In the genomic region with DNA sequence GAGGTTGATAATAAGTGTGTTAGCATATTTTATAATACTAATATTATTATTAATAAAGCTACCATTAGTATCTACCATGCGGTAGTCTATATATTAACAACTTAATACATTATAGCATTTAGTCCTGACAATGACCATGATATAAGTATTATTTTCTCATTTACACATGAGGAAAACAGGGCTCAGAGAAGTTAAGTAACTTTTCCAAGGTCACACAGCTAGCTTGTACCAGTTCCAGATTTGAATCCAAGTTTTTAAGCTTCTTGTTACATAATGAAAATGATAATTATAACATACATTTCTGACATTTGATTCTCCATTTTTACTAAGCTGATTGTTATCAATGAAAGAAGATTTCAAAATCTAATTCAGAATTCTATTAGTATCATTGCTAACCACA, we compare ENCODE assay signal across 39 cellular contexts.
"Had no signal": no experiment of that assay in that cellular context is flagged by ENCODE, and none has a peak within 500 bp of the region (broad histone marks: within the 10 kb centered on the region; RNA-seq: fewer than 3 reads in every experiment).

No MANE protein-coding gene starts in this region.

- ATAC-seq: activated naive CD4-positive, alpha-beta T cell treated with anti-CD3 and anti-CD28 coated beads, Interleukin-2, amount 50 U/mL, for 72 hours; activated naive CD8-positive, alpha-beta T cell treated with anti-CD3 and anti-CD28 coated beads, Interleukin-2, amount 50 U/mL, for 24 hours; activated T-cell treated with anti-CD3 and anti-CD28 coated beads, Interleukin-2, amount 50 U/mL, for 4 hours; activated T-cell treated with anti-CD3 and anti-CD28 coated beads, Interleukin-2, amount 50 U/mL, for 72 hours; activated T-helper 17 cell treated with anti-CD3 and anti-CD28 coated beads, Interleukin-2, amount 50 U/mL, for 72 hours; body of pancreas had no signal

- H3K9me3 Mint-ChIP-seq: activated naive CD4-positive, alpha-beta T cell treated with anti-CD3 and anti-CD28 coated beads for 36 hours; activated naive CD4-positive, alpha-beta T cell treated with anti-CD3 and anti-CD28 coated beads, Interleukin-2, amount 10 ng/mL, durations not matched to agents 7 days and 5 days; activated naive CD4-positive, alpha-beta T cell treated with anti-CD3 and anti-CD28 coated beads, Interleukin-2, amount 50 U/mL, for 24 hours; activated naive CD4-positive, alpha-beta T cell treated with anti-CD3 and anti-CD28 coated beads, Interleukin-2, amount 50 U/mL, for 72 hours; activated naive CD8-positive, alpha-beta T cell treated with anti-CD3 and anti-CD28 coated beads for 36 hours; activated naive CD8-positive, alpha-beta T cell treated with anti-CD3 and anti-CD28 coated beads, Interleukin-2, amount 10 ng/mL, durations not matched to agents 7 days and 5 days; activated naive CD8-positive, alpha-beta T cell treated with anti-CD3 and anti-CD28 coated beads, Interleukin-2, amount 50 U/mL, for 24 hours; activated T-cell treated with anti-CD3 and anti-CD28 coated beads, Interleukin-2, amount 50 U/mL, for 24 hours; activated T-cell treated with anti-CD3 and anti-CD28 coated beads, Interleukin-2, amount 50 U/mL, for 4 hours; activated T-cell treated with anti-CD3 and anti-CD28 coated beads, Interleukin-2, amount 50 U/mL, for 72 hours; activated T-helper 1 cell treated with anti-CD3 and anti-CD28 coated beads, Interleukin-12 subunit alpha, Interleukin-12 subunit beta, Interleukin-2, Interleukin-4 antibody, amounts not matched to agents 30 ng/mL and 10 ng/mL and 1 ng/mL, durations not matched to agents 14 hours and 24 hours and 36 hours; activated T-helper 17 cell treated with anti-CD3 and anti-CD28 coated beads, Interleukin-2, amount 50 U/mL, for 72 hours; activated T-helper 2 cell treated with anti-CD3 and anti-CD28 coated beads, Interferon-gamma antibody, Interleukin-2, Interleukin-4, amounts not matched to agents 10 μg/mL and 5 μg/mL and 100 μg/mL, durations not matched to agents 14 hours and 24 hours and 36 hours; brain; central memory CD8-positive, alpha-beta T cell had no signal

- H3K4me1 ChIP-seq: adrenal gland, ascending aorta, body of pancreas had no signal

- H3K27me3 Mint-ChIP-seq: activated naive CD4-positive, alpha-beta T cell treated with anti-CD3 and anti-CD28 coated beads, Interleukin-2, amount 10 ng/mL, durations not matched to agents 7 days and 5 days; brain had no signal

- H3K4me3 Mint-ChIP-seq: activated naive CD4-positive, alpha-beta T cell treated with anti-CD3 and anti-CD28 coated beads for 36 hours; activated naive CD4-positive, alpha-beta T cell treated with anti-CD3 and anti-CD28 coated beads, Interleukin-2, amount 10 ng/mL, durations not matched to agents 7 days and 5 days; activated naive CD4-positive, alpha-beta T cell treated with anti-CD3 and anti-CD28 coated beads, Interleukin-2, amount 50 U/mL, for 24 hours; activated naive CD8-positive, alpha-beta T cell; activated naive CD8-positive, alpha-beta T cell treated with anti-CD3 and anti-CD28 coated beads for 36 hours; activated naive CD8-positive, alpha-beta T cell treated with anti-CD3 and anti-CD28 coated beads, Interleukin-2, amount 10 ng/mL, durations not matched to agents 7 days and 5 days; activated naive CD8-positive, alpha-beta T cell treated with anti-CD3 and anti-CD28 coated beads, Interleukin-2, amount 50 U/mL, for 24 hours; activated T-cell treated with anti-CD3 and anti-CD28 coated beads, Interleukin-2, amount 50 U/mL, for 24 hours; activated T-cell treated with anti-CD3 and anti-CD28 coated beads, Interleukin-2, amount 50 U/mL, for 4 hours; activated T-cell treated with anti-CD3 and anti-CD28 coated beads, Interleukin-2, amount 50 U/mL, for 72 hours; activated T-helper 1 cell treated with anti-CD3 and anti-CD28 coated beads, Interleukin-12 subunit alpha, Interleukin-12 subunit beta, Interleukin-2, Interleukin-4 antibody, amounts not matched to agents 30 ng/mL and 10 ng/mL and 1 ng/mL, durations not matched to agents 14 hours and 24 hours and 36 hours; activated T-helper 17 cell treated with anti-CD3 and anti-CD28 coated beads, Interleukin-2, amount 50 U/mL, for 72 hours; brain; central memory CD8-positive, alpha-beta T cell had no signal

- H3K36me3 Mint-ChIP-seq: activated naive CD4-positive, alpha-beta T cell treated with anti-CD3 and anti-CD28 coated beads, Interleukin-2, amount 10 ng/mL, durations not matched to agents 7 days and 5 days; activated naive CD4-positive, alpha-beta T cell treated with anti-CD3 and anti-CD28 coated beads, Interleukin-2, amount 50 U/mL, for 24 hours; activated naive CD4-positive, alpha-beta T cell treated with anti-CD3 and anti-CD28 coated beads, Interleukin-2, amount 50 U/mL, for 72 hours; activated naive CD8-positive, alpha-beta T cell; activated naive CD8-positive, alpha-beta T cell treated with anti-CD3 and anti-CD28 coated beads for 36 hours; activated naive CD8-positive, alpha-beta T cell treated with anti-CD3 and anti-CD28 coated beads, Interleukin-2, amount 10 ng/mL, durations not matched to agents 7 days and 5 days; brain had no signal

- FAIRE-seq: astrocyte, bronchial epithelial cell, colon had no signal

- H3K36me3 ChIP-seq: adrenal gland, ascending aorta, brain microvascular endothelial cell, cardiac muscle cell had no signal

- H3K9me3 ChIP-seq: adrenal gland, ascending aorta, body of pancreas had no signal

- H3K27ac ChIP-seq: adrenal gland, ascending aorta, body of pancreas, brain microvascular endothelial cell, cardiac muscle cell had no signal

- H3K27ac Mint-ChIP-seq: activated naive CD4-positive, alpha-beta T cell treated with anti-CD3 and anti-CD28 coated beads for 36 hours; activated naive CD4-positive, alpha-beta T cell treated with anti-CD3 and anti-CD28 coated beads, Interleukin-2, amount 10 ng/mL, durations not matched to agents 7 days and 5 days; activated naive CD4-positive, alpha-beta T cell treated with anti-CD3 and anti-CD28 coated beads, Interleukin-2, amount 50 U/mL, for 24 hours; activated naive CD4-positive, alpha-beta T cell treated with anti-CD3 and anti-CD28 coated beads, Interleukin-2, amount 50 U/mL, for 72 hours; activated naive CD8-positive, alpha-beta T cell; activated naive CD8-positive, alpha-beta T cell treated with anti-CD3 and anti-CD28 coated beads for 36 hours; activated naive CD8-positive, alpha-beta T cell treated with anti-CD3 and anti-CD28 coated beads, Interleukin-2, amount 10 ng/mL, durations not matched to agents 7 days and 5 days; activated naive CD8-positive, alpha-beta T cell treated with anti-CD3 and anti-CD28 coated beads, Interleukin-2, amount 50 U/mL, for 24 hours; activated T-cell treated with anti-CD3 and anti-CD28 coated beads, Interleukin-2, amount 50 U/mL, for 24 hours; activated T-cell treated with anti-CD3 and anti-CD28 coated beads, Interleukin-2, amount 50 U/mL, for 72 hours; activated T-helper 1 cell treated with anti-CD3 and anti-CD28 coated beads, Interleukin-12 subunit alpha, Interleukin-12 subunit beta, Interleukin-2, Interleukin-4 antibody, amounts not matched to agents 30 ng/mL and 10 ng/mL and 1 ng/mL, durations not matched to agents 14 hours and 24 hours and 36 hours; activated T-helper 17 cell treated with anti-CD3 and anti-CD28 coated beads, Interleukin-2, amount 50 U/mL, for 72 hours; activated T-helper 2 cell treated with anti-CD3 and anti-CD28 coated beads, Interferon-gamma antibody, Interleukin-2, Interleukin-4, amounts not matched to agents 10 μg/mL and 5 μg/mL and 100 μg/mL, durations not matched to agents 14 hours and 24 hours and 36 hours; brain had no signal

- H3K4me1 Mint-ChIP-seq: activated naive CD4-positive, alpha-beta T cell treated with anti-CD3 and anti-CD28 coated beads, Interleukin-2, amount 10 ng/mL, durations not matched to agents 7 days and 5 days; activated naive CD4-positive, alpha-beta T cell treated with anti-CD3 and anti-CD28 coated beads, Interleukin-2, amount 50 U/mL, for 24 hours; activated naive CD8-positive, alpha-beta T cell treated with anti-CD3 and anti-CD28 coated beads for 36 hours; activated naive CD8-positive, alpha-beta T cell treated with anti-CD3 and anti-CD28 coated beads, Interleukin-2, amount 50 U/mL, for 24 hours; activated T-helper 17 cell treated with anti-CD3 and anti-CD28 coated beads, Interleukin-2, amount 50 U/mL, for 72 hours; central memory CD8-positive, alpha-beta T cell had no signal

- DNase-seq: activated effector memory CD4-positive, alpha-beta T cell treated with anti-CD3 and anti-CD28 coated beads, Interleukin-2, amount 50 U/mL, for 16 hours; activated effector memory CD4-positive, alpha-beta T cell treated with Interleukin-2 at 50 U/mL for 16 hours; activated gamma-delta T cell; activated gamma-delta T cell treated with Interleukin-2 at 50 U/mL for 16 hours; activated naive CD4-positive, alpha-beta T cell; activated naive CD4-positive, alpha-beta T cell treated with anti-CD3 and anti-CD28 coated beads for 36 hours; activated naive CD4-positive, alpha-beta T cell treated with anti-CD3 and anti-CD28 coated beads, Interleukin-2, amount 10 ng/mL, durations not matched to agents 7 days and 5 days; activated naive CD4-positive, alpha-beta T cell treated with anti-CD3 and anti-CD28 coated beads, Interleukin-2, amount 50 U/mL, for 16 hours; activated naive CD4-positive, alpha-beta T cell treated with Interleukin-2 at 50 U/mL for 16 hours; activated naive CD8-positive, alpha-beta T cell treated with anti-CD3 and anti-CD28 coated beads for 36 hours; activated naive CD8-positive, alpha-beta T cell treated with anti-CD3 and anti-CD28 coated beads, Interleukin-2, amount 10 ng/mL, durations not matched to agents 7 days and 5 days; activated naive CD8-positive, alpha-beta T cell treated with anti-CD3 and anti-CD28 coated beads, Interleukin-2, amount 50 U/mL, for 24 hours; activated T-cell treated with anti-CD3 and anti-CD28 coated beads, Interleukin-2, amount 50 U/mL, for 24 hours; activated T-cell treated with anti-CD3 and anti-CD28 coated beads, Interleukin-2, amount 50 U/mL, for 4 hours; activated T-cell treated with anti-CD3 and anti-CD28 coated beads, Interleukin-2, amount 50 U/mL, for 48 hours; activated T-cell treated with anti-CD3 and anti-CD28 coated beads, Interleukin-2, amount 50 U/mL, for 72 hours; adrenal gland; amniotic stem cell; amygdala; anterior cingulate cortex; aorta; body of pancreas; brain microvascular endothelial cell; caudate nucleus; central memory CD4-positive, alpha-beta T cell; cerebellar nuclear complex had no signal

- H3K27me3 ChIP-seq: ascending aorta, body of pancreas, brain microvascular endothelial cell, cardiac muscle cell had no signal

- H3K4me3 ChIP-seq: adrenal gland, ascending aorta, body of pancreas, cardiac muscle cell had no signal
